ENCODE assay signal across 24 cellular contexts in genomic region chr14:59155886-59156285, GRCh38. TPM values are rescaled to one million over a fixed set of nuclear protein-coding genes. Genes with fewer than 3 reads are reported as not detected.
DNase-seq lines count a peak whose midpoint lies in the region; ATAC-seq and TF ChIP-seq lines count a peak whose summit lies in the region.
"Had no signal": no experiment of that assay in that cellular context is flagged by ENCODE, and none has a peak within 500 bp of the region (broad histone marks: within the 10 kb centered on the region; RNA-seq: fewer than 3 reads in every experiment).

No MANE protein-coding gene starts in this region.

- H3K27ac Mint-ChIP-seq in IgD-negative memory B cell: peak overlapping the region in 2 of 3 donors; percentile 3 to 19
- peak overlapping the region; percentile 77 for H3K27ac Mint-ChIP-seq in stimulated activated memory B cell treated with anti-CD40 and anti-IgM and Interleukin-4, amounts not matched to agents 10 μg/mL and 1 μg/mL and 100 μg/mL, for 72 hours

- H3K36me3 Mint-ChIP-seq in IgD-negative memory B cell: peaks cover 2% of the 10 kb centered on the region
- peaks cover 5% of the 10 kb centered on the region for H3K36me3 Mint-ChIP-seq in stimulated activated memory B cell treated with anti-CD40 and anti-IgM and Interleukin-4, amounts not matched to agents 10 μg/mL and 1 μg/mL and 100 μg/mL, for 72 hours
- H3K36me3 Mint-ChIP-seq: CD4-positive, CD25-positive, alpha-beta regulatory T cell had no signal

- H3K27me3 Mint-ChIP-seq in IgD-negative memory B cell: peaks cover 3% of the 10 kb centered on the region
- no peaks in the 10 kb centered on the region for H3K27me3 Mint-ChIP-seq in stimulated activated memory B cell treated with anti-CD40 and anti-IgM and Interleukin-4, amounts not matched to agents 10 μg/mL and 1 μg/mL and 100 μg/mL, for 72 hours

- H3K4me3 ChIP-seq in fibroblast of the aortic adventitia (ENCODE audit: low read depth, low read length): no peak overlapping the region
- H3K4me3 ChIP-seq: BLaER1, GM23248, PC-9, SJCRH30 had no signal

- ATAC-seq in stimulated activated memory B cell treated with anti-CD40 and anti-IgM and Interleukin-4, amounts not matched to agents 10 μg/mL and 1 μg/mL and 100 μg/mL, for 72 hours: no peak
- no peak for ATAC-seq in HG03432 (IDR thresholded peaks at IDR 0.05; ENCODE audit: unreplicated experiment)
- ATAC-seq: Right ventricle myocardium inferior, SK-N-SH treated with all-trans-retinoic acid at 6 μM for 48 hours had no signal

- TF ChIP-seq CTCF in fibroblast of the aortic adventitia (IDR thresholded peaks at IDR 0.05; ENCODE audit: insufficient read depth, low read length): no peak

- DNase-seq in amniotic epithelial cell (ENCODE audit: low read depth): peak; percentile 89
- DNase-seq in fibroblast of the aortic adventitia (ENCODE audit: low read depth): peak; percentile 16
- no peak for DNase-seq in superior temporal gyrus (ENCODE audit: extremely low spot score)
- no peak for DNase-seq in NCI-H526 (lab: John Stamatoyannopoulos, UW)
- DNase-seq: CD4-positive, CD25-positive, alpha-beta regulatory T cell; GM23248; H9; NCI-H1048; NCI-H1417 treated with DMSO at 0.1 percent for 48 hours; NCI-H187; NCI-H2081 treated with DMSO at 0.1 percent for 48 hours; NCI-H2171; NCI-H345; NCI-H510A treated with DMSO at 0.1 percent for 48 hours; NCI-H774; NK-92 treated with Interleukin-12 subunit alpha and Interleukin-12 subunit beta, amount 100 ng/mL, for 24 hours; PC-9; SJCRH30 had no signal

- H3K9me3 Mint-ChIP-seq in IgD-negative memory B cell: peaks cover 0 to 4% (median 2%) of the 10 kb centered on the region in 3 donors
- H3K9me3 Mint-ChIP-seq in stimulated activated memory B cell treated with anti-CD40 and anti-IgM and Interleukin-4, amounts not matched to agents 10 μg/mL and 1 μg/mL and 100 μg/mL, for 72 hours: peaks cover 3% of the 10 kb centered on the region

- H3K4me1 Mint-ChIP-seq in IgD-negative memory B cell: peaks cover 21 to 35% (median 30%) of the 10 kb centered on the region in 3 donors
- H3K4me1 Mint-ChIP-seq in stimulated activated memory B cell treated with anti-CD40 and anti-IgM and Interleukin-4, amounts not matched to agents 10 μg/mL and 1 μg/mL and 100 μg/mL, for 72 hours: peaks cover 37% of the 10 kb centered on the region

- H3K4me3 Mint-ChIP-seq in IgD-negative memory B cell: peak overlapping the region in 1 of 4 donors; percentile 41
- no peak overlapping the region for H3K4me3 Mint-ChIP-seq in stimulated activated memory B cell treated with anti-CD40 and anti-IgM and Interleukin-4, amounts not matched to agents 10 μg/mL and 1 μg/mL and 100 μg/mL, for 72 hours
- H3K4me3 Mint-ChIP-seq: CD4-positive, CD25-positive, alpha-beta regulatory T cell; H9 had no signal

RNA-seq across cellular contexts. Expression of gene DAAM1, which starts 32.6 kb away (rescaled TPM):
- polyA plus RNA-seq in IgD-negative memory B cell: 42.2 TPM
- total RNA-seq in fibroblast of the aortic adventitia (ENCODE audit: low replicate concordance): 18.5 and 42.9 TPM in 2 replicates

Comparison
In these comparisons a context has a peak if more than half of its experiments do, and no peak if none do; other contexts are left out.
1. DNase-seq: peak in amniotic epithelial cell (single experiment) and fibroblast of the aortic adventitia (single experiment); none in superior temporal gyrus (single experiment) and NCI-H526 (0 of 2).